ENCODE assay signal across 8 cellular contexts in genomic region chr12:53252349-53252916, GRCh38.
DNase-seq lines count a peak whose midpoint lies in the region; ATAC-seq lines count a peak whose summit lies in the region.

No MANE protein-coding gene starts in this region.

- H3K27me3 ChIP-seq in effector memory CD4-positive, alpha-beta T cell (replicated peaks; ENCODE audit: control insufficient read depth, insufficient read depth, low read length, poor library complexity, severe bottlenecking): no peaks in the 10 kb centered on the region
- no peaks in the 10 kb centered on the region for H3K27me3 ChIP-seq in mucosa of rectum (ENCODE audit: control insufficient read depth in 2 of 2, insufficient read depth in 2 of 2, low read length in 2 of 2)

- H3K9ac ChIP-seq in mucosa of rectum (ENCODE audit: low read depth in 1 of 2, low read length in 2 of 2): peak overlapping the region; percentile 86 to 91

- H3K9me3 ChIP-seq in effector memory CD4-positive, alpha-beta T cell (ENCODE audit: control insufficient read depth, low read length): no peaks in the 10 kb centered on the region
- no peaks in the 10 kb centered on the region for H3K9me3 ChIP-seq in mucosa of rectum (ENCODE audit: control insufficient read depth in 2 of 2, low read length in 2 of 2)

- peak overlapping the region; percentile 92 for H3K27ac ChIP-seq in effector memory CD4-positive, alpha-beta T cell (ENCODE audit: insufficient read depth, low read length, poor library complexity, severe bottlenecking)
- H3K27ac ChIP-seq in mucosa of rectum (ENCODE audit: low read depth in 2 of 2, low read length in 2 of 2): peak overlapping the region; percentile 95

- peak overlapping the region; percentile 85 for H3K4me3 ChIP-seq in effector memory CD4-positive, alpha-beta T cell (ENCODE audit: insufficient read depth, low read depth, low read length, poor library complexity, severe bottlenecking)
- peak overlapping the region; percentile 84 to 98 for H3K4me3 ChIP-seq in mucosa of rectum (ENCODE audit: low read length in 2 of 2)

- peak; percentile 48 for DNase-seq in OCI-M1 (lab: John Stamatoyannopoulos, UW)
- no peak for DNase-seq in effector memory CD4-positive, alpha-beta T cell
- no peak for DNase-seq in activated effector memory CD4-positive, alpha-beta T cell treated with anti-CD3 and anti-CD28 coated beads, Interleukin-2, amount 50 U/mL, for 16 hours
- DNase-seq in stimulated activated CD4-positive, alpha-beta T cell treated with anti-CD3 and anti-CD28 coated beads, Interleukin-12 subunit alpha, Interleukin-12 subunit beta, amount 100 ng/mL, for 4 hours: no peak

- peaks cover 6% of the 10 kb centered on the region for H3K36me3 ChIP-seq in effector memory CD4-positive, alpha-beta T cell (ENCODE audit: control insufficient read depth, insufficient read depth, low read length)
- H3K36me3 ChIP-seq in mucosa of rectum (ENCODE audit: control insufficient read depth in 2 of 2, insufficient read depth in 2 of 2, low read length in 2 of 2): peaks cover 15 to 20% of the 10 kb centered on the region in 2 donors

- ATAC-seq in GM21576 (IDR thresholded peaks at IDR 0.05; ENCODE audit: unreplicated experiment) (peak; percentile 9), HG03108 (IDR thresholded peaks at IDR 0.05; ENCODE audit: unreplicated experiment) (no peak), HG03135 (IDR thresholded peaks at IDR 0.05; ENCODE audit: unreplicated experiment) (no peak)

- H3K4me1 ChIP-seq in effector memory CD4-positive, alpha-beta T cell (ENCODE audit: control insufficient read depth, insufficient read depth, low read length, poor library complexity, severe bottlenecking): peaks cover 37% of the 10 kb centered on the region
- H3K4me1 ChIP-seq in mucosa of rectum (ENCODE audit: control insufficient read depth in 2 of 2, insufficient read depth in 2 of 2, low read length in 2 of 2): peaks cover 18% of the 10 kb centered on the region in 2 donors
